In the genomic region with DNA sequence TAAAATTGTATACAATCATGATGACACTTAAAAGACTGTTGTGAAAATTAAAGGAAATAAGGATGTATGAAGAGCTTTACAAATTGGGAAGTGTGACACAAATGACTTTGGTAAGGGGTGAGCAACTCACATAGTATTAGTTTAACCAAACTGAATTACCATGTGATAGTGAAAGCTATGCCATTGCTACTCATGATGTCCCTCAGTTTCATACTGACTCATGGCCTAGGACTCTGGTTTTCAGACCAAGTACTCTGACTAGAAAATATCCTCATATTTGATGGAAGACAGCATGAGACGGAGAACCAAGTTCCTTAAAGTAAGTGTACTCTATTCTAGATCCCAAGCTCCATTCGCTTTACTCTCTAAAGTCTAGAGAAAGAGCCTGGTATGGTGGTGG, we compare ENCODE assay signal across 14 cellular contexts.
A peak's percentile ranks its signal among the peaks of the same experiment; 100 is the strongest.
DNase-seq lines count a peak whose midpoint lies in the region; ATAC-seq and TF ChIP-seq lines count a peak whose summit lies in the region.
"Had no signal": no experiment of that assay in that cellular context is flagged by ENCODE, and none has a peak within 500 bp of the region (broad histone marks: within the 10 kb centered on the region; RNA-seq: fewer than 3 reads in every experiment).

No MANE protein-coding gene starts in this region.

- H3K9me3 ChIP-seq in adrenal gland (replicated peaks in 1 of 3) = no peaks in the 10 kb centered on the region
- H3K9me3 ChIP-seq in right lobe of liver = no peaks in the 10 kb centered on the region
- no peaks in the 10 kb centered on the region for H3K9me3 ChIP-seq in body of pancreas

- no peaks in the 10 kb centered on the region for H3K9me3 Mint-ChIP-seq in activated T-helper 1 cell treated with anti-CD3 and anti-CD28 coated beads, Interleukin-12 subunit alpha, Interleukin-12 subunit beta, Interleukin-2, Interleukin-4 antibody, amounts not matched to agents 30 ng/mL and 10 ng/mL and 1 ng/mL, durations not matched to agents 14 hours and 24 hours and 36 hours
- H3K9me3 Mint-ChIP-seq: activated CD4-positive, alpha-beta memory T cell treated with anti-CD3 and anti-CD28 coated beads for 36 hours; nephron had no signal

- CTCF ChIA-PET in AG04449 (lab: Yijun Ruan, JAX) = interaction anchor here (1.0 to 1.7 kb wide), 4 partner anchors 10 to 235 kb away, joined by 3 to 6 read pairs (median 3); no protein-coding TSS in a partner anchor

- DNase-seq in AG04449 (ENCODE audit: low read depth, low spot score) = peak; percentile 37
- DNase-seq in adrenal gland = no peak
- no peak for DNase-seq in right lobe of liver
- no peak for DNase-seq in activated T-helper 1 cell treated with anti-CD3 and anti-CD28 coated beads, Interleukin-12 subunit alpha, Interleukin-12 subunit beta, Interleukin-2, Interleukin-4 antibody, amounts not matched to agents 30 ng/mL and 10 ng/mL and 1 ng/mL, durations not matched to agents 14 hours and 24 hours and 36 hours (ENCODE audit: low spot score)
- DNase-seq in body of pancreas = no peak
- DNase-seq in hippocampal formation (lab: John Stamatoyannopoulos, UW) = no peak
- DNase-seq: activated CD4-positive, alpha-beta memory T cell treated with anti-CD3 and anti-CD28 coated beads for 36 hours; activated naive CD4-positive, alpha-beta T cell; DMS79 treated with DMSO at 0.1 percent for 48 hours; NCI-H524; RPMI8226 had no signal

- H3K36me3 ChIP-seq in adrenal gland (replicated peaks in 1 of 2) = no peaks in the 10 kb centered on the region
- H3K36me3 ChIP-seq in right lobe of liver = no peaks in the 10 kb centered on the region
- H3K36me3 ChIP-seq in body of pancreas (replicated peaks in 1 of 2; ENCODE audit: insufficient read depth in 1 of 2, low read depth in 2 of 2) = no peaks in the 10 kb centered on the region

- POLR2A ChIA-PET in AG04449 (lab: Yijun Ruan, JAX) = no interaction called here

- H3K27ac Mint-ChIP-seq in activated T-helper 1 cell treated with anti-CD3 and anti-CD28 coated beads, Interleukin-12 subunit alpha, Interleukin-12 subunit beta, Interleukin-2, Interleukin-4 antibody, amounts not matched to agents 30 ng/mL and 10 ng/mL and 1 ng/mL, durations not matched to agents 14 hours and 24 hours and 36 hours = no peak overlapping the region
- H3K27ac Mint-ChIP-seq: activated CD4-positive, alpha-beta memory T cell treated with anti-CD3 and anti-CD28 coated beads for 36 hours; nephron had no signal

- no peaks in the 10 kb centered on the region for H3K27me3 Mint-ChIP-seq in activated T-helper 1 cell treated with anti-CD3 and anti-CD28 coated beads, Interleukin-12 subunit alpha, Interleukin-12 subunit beta, Interleukin-2, Interleukin-4 antibody, amounts not matched to agents 30 ng/mL and 10 ng/mL and 1 ng/mL, durations not matched to agents 14 hours and 24 hours and 36 hours (ENCODE audit: insufficient read depth)
- H3K27me3 Mint-ChIP-seq: activated CD4-positive, alpha-beta memory T cell treated with anti-CD3 and anti-CD28 coated beads for 36 hours had no signal

- TF ChIP-seq CTCF in AG04449 (IDR thresholded peaks at IDR 0.05; ENCODE audit: insufficient read depth, low read length, missing control alignments) = no peak
- TF ChIP-seq CTCF in adrenal gland (IDR thresholded peaks at IDR 0.05) = no peak
- no peak for TF ChIP-seq CTCF in right lobe of liver (IDR thresholded peaks at IDR 0.05)
- no peak for TF ChIP-seq CTCF in body of pancreas (IDR thresholded peaks at IDR 0.05)

- peaks cover 2% of the 10 kb centered on the region for H3K36me3 Mint-ChIP-seq in activated T-helper 1 cell treated with anti-CD3 and anti-CD28 coated beads, Interleukin-12 subunit alpha, Interleukin-12 subunit beta, Interleukin-2, Interleukin-4 antibody, amounts not matched to agents 30 ng/mL and 10 ng/mL and 1 ng/mL, durations not matched to agents 14 hours and 24 hours and 36 hours (ENCODE audit: low read depth)

- peaks cover 13% of the 10 kb centered on the region for H3K4me1 Mint-ChIP-seq in activated T-helper 1 cell treated with anti-CD3 and anti-CD28 coated beads, Interleukin-12 subunit alpha, Interleukin-12 subunit beta, Interleukin-2, Interleukin-4 antibody, amounts not matched to agents 30 ng/mL and 10 ng/mL and 1 ng/mL, durations not matched to agents 14 hours and 24 hours and 36 hours (ENCODE audit: low read depth)

- WGBS in adrenal gland, 4 donors = 86 to 100% (median 98%) methylated on average over 2 of the region's 2 CpGs
- WGBS in right lobe of liver (ENCODE audit: insufficient coverage, low coverage, low lambda C conversion rate, missing lambda C conversion rate) = no CpG with 5 or more reads among the region's 2 CpGs
- 98 to 100% methylated on average over 2 of the region's 2 CpGs for WGBS in body of pancreas, 2 donors

- H3K27me3 ChIP-seq in adrenal gland (no peaks in the 10 kb centered on the region), right lobe of liver (no peaks in the 10 kb centered on the region), body of pancreas (no peaks in the 10 kb centered on the region)

- peaks cover 36 to 50% of the 10 kb centered on the region in 2 donors for H3K4me1 ChIP-seq in adrenal gland (replicated peaks in 1 of 2)
- H3K4me1 ChIP-seq in right lobe of liver = peaks cover 0 to 52% (median 13%) of the 10 kb centered on the region in 4 donors
- peaks cover 12% of the 10 kb centered on the region for H3K4me1 ChIP-seq in body of pancreas

- intact Hi-C loops in adrenal gland (cut with DNase I) = no loop called here
- intact Hi-C loops in right lobe of liver (cut with DNase I) = no loop called here
- intact Hi-C loops in activated T-helper 1 cell treated with anti-CD3 and anti-CD28 coated beads, Interleukin-12 subunit alpha, Interleukin-12 subunit beta, Interleukin-2, Interleukin-4 antibody, amounts not matched to agents 30 ng/mL and 10 ng/mL and 1 ng/mL, durations not matched to agents 14 hours and 24 hours and 36 hours (cut with micrococcal nuclease) = no loop called here
- intact Hi-C loops in body of pancreas (cut with DNase I) = no loop called here

- H3K4me3 ChIP-seq in AG04449 (ENCODE audit: low read depth, low read length) (no peak overlapping the region), adrenal gland (no peak overlapping the region), right lobe of liver (no peak overlapping the region), body of pancreas (no peak overlapping the region)

- peak; percentile 54 for ATAC-seq in GM19351 (IDR thresholded peaks at IDR 0.05; ENCODE audit: unreplicated experiment)
- peak in 3 of 4 donors; percentile 19 to 58 (median 30) for ATAC-seq in right lobe of liver
- ATAC-seq in body of pancreas = no peak
- no peak for ATAC-seq in HG02642 (IDR thresholded peaks at IDR 0.05; ENCODE audit: poor library complexity, unreplicated experiment)

- no peak for TF ChIP-seq POLR2A in adrenal gland (IDR thresholded peaks at IDR 0.05)
- no peak for TF ChIP-seq POLR2A in right lobe of liver (IDR thresholded peaks at IDR 0.05)
- no peak for TF ChIP-seq POLR2A in body of pancreas (IDR thresholded peaks at IDR 0.05)

- H3K4me3 Mint-ChIP-seq in activated T-helper 1 cell treated with anti-CD3 and anti-CD28 coated beads, Interleukin-12 subunit alpha, Interleukin-12 subunit beta, Interleukin-2, Interleukin-4 antibody, amounts not matched to agents 30 ng/mL and 10 ng/mL and 1 ng/mL, durations not matched to agents 14 hours and 24 hours and 36 hours = no peak overlapping the region
- H3K4me3 Mint-ChIP-seq: activated CD4-positive, alpha-beta memory T cell treated with anti-CD3 and anti-CD28 coated beads for 36 hours; nephron had no signal

- H3K27ac ChIP-seq in adrenal gland (peak overlapping the region; percentile 31 to 76 (median 61)), right lobe of liver (peak overlapping the region; percentile 12 to 78 (median 59)), body of pancreas (no peak overlapping the region)

Comparison
In these comparisons a context has a peak if more than half of its experiments do, and no peak if none do; other contexts are left out.
1. ATAC-seq: peak in GM19351 (single experiment) and right lobe of liver (3 of 4); none in body of pancreas (single experiment) and HG02642 (single experiment).
2. H3K27ac ChIP-seq: peak in adrenal gland (5 of 5) and right lobe of liver (3 of 3); none in body of pancreas (0 of 4).